ENCODE assay signal across 8 cellular contexts in genomic region chr4:4488405-4489404, GRCh38. TPM values are rescaled to one million over a fixed set of nuclear protein-coding genes. Genes with fewer than 3 reads are reported as not detected.
DNase-seq lines count a peak whose midpoint lies in the region; ATAC-seq, FAIRE-seq and TF ChIP-seq lines count a peak whose summit lies in the region.

No MANE protein-coding gene starts in this region.

- peak; percentile 88 to 97 (median 92) for TF ChIP-seq CTCF in nephron (IDR thresholded peaks at IDR 0.05; ENCODE audit: unreplicated experiment in 3 of 3)

- H3K4me3 Mint-ChIP-seq in nephron = no peak overlapping the region

- H3K9me3 Mint-ChIP-seq in nephron = no peaks in the 10 kb centered on the region

- no peaks in the 10 kb centered on the region for H3K36me3 Mint-ChIP-seq in nephron (ENCODE audit: low read depth)

- H3K27me3 Mint-ChIP-seq in nephron (ENCODE audit: low read depth) = no peaks in the 10 kb centered on the region

- ATAC-seq in HG03354 (IDR thresholded peaks at IDR 0.05; ENCODE audit: poor library complexity, severe bottlenecking, unreplicated experiment) (peak; percentile 81), esophagus mucosa (peak; percentile 92)
- peak; percentile 95 for ATAC-seq in stimulated activated naive CD8-positive, alpha-beta T cell treated with anti-CD3 and anti-CD28 coated beads, Interleukin-15, Interleukin-2, amounts not matched to agents 100 U/mL and 50 U/mL, for 24 hours

- no peak overlapping the region for H3K27ac Mint-ChIP-seq in nephron

- DNase-seq in CMK (ENCODE audit: low read depth) (peak; percentile 59), GM19239 (ENCODE audit: insufficient read length, low spot score) (peak; percentile 29)
- peak; percentile 43 for DNase-seq in NK-92 treated with Interleukin-12 subunit alpha and Interleukin-12 subunit beta, amount 100 ng/mL, for 24 hours (lab: John Stamatoyannopoulos, UW)
- peak; percentile 67 for DNase-seq in activated CD8-positive, alpha-beta memory T cell treated with anti-CD3 and anti-CD28 coated beads, Interleukin-2, amount 50 U/mL, for 4 hours
- peak; percentile 73 for DNase-seq in stimulated activated naive CD8-positive, alpha-beta T cell treated with anti-CD3 and anti-CD28 coated beads, Interleukin-15, Interleukin-2, amounts not matched to agents 100 U/mL and 50 U/mL, for 24 hours

- H3K4me1 Mint-ChIP-seq in nephron = peaks cover 3% of the 10 kb centered on the region

- peak; percentile 98 for FAIRE-seq in GM19239 (lab: Jason Lieb, UNC)

RNA-seq across cellular contexts. Expression of gene STX18, which starts 53.1 kb away (rescaled TPM):
- total RNA-seq in esophagus mucosa = 13.6 TPM

Comparison
In these comparisons a context has a peak if more than half of its experiments do, and no peak if none do; other contexts are left out.
1. Peak in every context shown above with its lines: DNase-seq and ATAC-seq.